Comparison of ENCODE assay signal across 8 cellular contexts in the genomic region with DNA sequence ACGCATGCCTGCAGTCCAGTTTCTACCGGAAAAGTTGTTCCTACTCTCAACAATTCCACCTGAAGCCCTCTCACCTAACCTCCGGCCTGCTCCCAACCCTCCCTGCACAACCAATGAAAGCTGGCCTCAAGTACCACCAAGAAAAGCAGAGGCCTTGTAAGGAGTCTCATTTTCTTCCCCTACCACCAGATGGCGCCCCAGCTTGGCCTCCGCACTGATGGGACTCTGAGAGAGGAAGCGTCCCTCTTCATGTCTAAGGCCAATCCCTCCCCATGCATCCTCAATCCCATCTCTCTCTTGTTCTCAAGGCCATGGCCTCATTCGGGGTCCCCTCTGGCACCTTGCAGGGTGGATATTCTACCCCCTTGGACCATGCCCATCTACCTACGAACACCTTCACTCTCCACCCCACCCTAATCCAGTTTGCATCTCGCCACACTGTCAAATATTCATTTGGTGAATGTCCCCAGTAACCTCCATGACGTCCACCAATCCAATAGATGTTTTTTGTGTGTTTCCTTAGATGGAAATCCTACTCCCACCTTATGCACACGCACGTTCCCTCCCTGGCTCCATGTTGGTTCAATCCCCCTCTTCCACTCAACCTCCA.
DNase-seq lines count a peak whose midpoint lies in the region; ATAC-seq and TF ChIP-seq lines count a peak whose summit lies in the region.

No MANE protein-coding gene starts in this region.

- peak; percentile 63 for TF ChIP-seq CTCF in CD4-positive, alpha-beta T cell (IDR thresholded peaks at IDR 0.05)
- peak; percentile 55 to 67 (median 60) for TF ChIP-seq CTCF in adrenal gland (IDR thresholded peaks at IDR 0.05)

- no peak overlapping the region for H3K27ac ChIP-seq in CD4-positive, alpha-beta T cell (ENCODE audit: low read depth, low read length)
- no peak overlapping the region for H3K27ac ChIP-seq in adrenal gland

- H3K4me1 Mint-ChIP-seq in CD4-positive, alpha-beta T cell (ENCODE audit: low read depth) = no peaks in the 10 kb centered on the region
- no peaks in the 10 kb centered on the region for H3K4me1 Mint-ChIP-seq in T-cell

- no peak for TF ChIP-seq POLR2A in adrenal gland (IDR thresholded peaks at IDR 0.05)

- no peaks in the 10 kb centered on the region for H3K4me1 ChIP-seq in adrenal gland (replicated peaks in 1 of 2)

- no peaks in the 10 kb centered on the region for H3K27me3 ChIP-seq in CD4-positive, alpha-beta T cell (ENCODE audit: control insufficient read depth, insufficient read depth, low read length)
- no peaks in the 10 kb centered on the region for H3K27me3 ChIP-seq in adrenal gland

- peaks cover 31% of the 10 kb centered on the region for H3K27me3 Mint-ChIP-seq in CD4-positive, alpha-beta T cell
- peaks cover 16 to 20% of the 10 kb centered on the region in 2 donors for H3K27me3 Mint-ChIP-seq in T-cell

- ATAC-seq in CD4-positive, alpha-beta T cell (ENCODE audit: poor library complexity) = no peak
- ATAC-seq in T-cell (replicated peaks in 1 of 4) (no peak), GM21825 (IDR thresholded peaks at IDR 0.05; ENCODE audit: unreplicated experiment) (no peak), GM18909 (IDR thresholded peaks at IDR 0.05; ENCODE audit: poor library complexity, unreplicated experiment) (no peak)

- no peak overlapping the region for H3K4me3 Mint-ChIP-seq in CD4-positive, alpha-beta T cell
- H3K4me3 Mint-ChIP-seq in T-cell = no peak overlapping the region

- no peaks in the 10 kb centered on the region for H3K36me3 Mint-ChIP-seq in CD4-positive, alpha-beta T cell (ENCODE audit: low read depth)
- no peaks in the 10 kb centered on the region for H3K36me3 Mint-ChIP-seq in T-cell

- CTCF ChIA-PET in CD4-positive, alpha-beta T cell (lab: Charles Lee) = interaction anchor here (0.7 to 1.0 kb wide), 3 partner anchors 9 to 1439 kb away, joined by 3 to 5 read pairs (median 4); no protein-coding TSS in a partner anchor
- CTCF ChIA-PET in T-cell (lab: Charles Lee) = interaction anchor here (1.0 to 2.0 kb wide), 5 partner anchors 1415 to 1785 kb away, joined by 3 to 6 read pairs (median 6); no protein-coding TSS in a partner anchor

- peak; percentile 26 to 64 (median 42) for DNase-seq in CD4-positive, alpha-beta T cell
- DNase-seq in HT1080 (ENCODE audit: low read depth) = peak; percentile 23
- peak in 30 of 34 experiments; percentile 8 to 59 (median 38) for DNase-seq in T-cell
- DNase-seq in adrenal gland = peak; percentile 46 to 77 (median 58)
- peak; percentile 7 for DNase-seq in iris pigment epithelial cell (ENCODE audit: low read depth)
- peak; percentile 61 for DNase-seq in stimulated activated CD4-positive, alpha-beta T cell treated with anti-CD3 and anti-CD28 coated beads, Interleukin-4, amount 100 ng/mL, for 1 hour

- WGBS in adrenal gland, 4 donors = 67 to 70% (median 68%) methylated on average over 11 to 12 of the region's 12 CpGs

- intact Hi-C loops in CD4-positive, alpha-beta T cell (cut with DNase I, micrococcal nuclease) = loop anchor here (1.0 to 5.0 kb wide), 4 partner anchors 572 to 1782 kb away; no protein-coding TSS in a partner anchor
- intact Hi-C loops in adrenal gland (cut with DNase I) = loop anchor here in 1 of 2 donors (5.0 kb wide), 1 partner anchor 1437 kb away; no protein-coding TSS in a partner anchor

- H3K36me3 ChIP-seq in adrenal gland (replicated peaks in 1 of 2) = no peaks in the 10 kb centered on the region

- POLR2A ChIA-PET in CD4-positive, alpha-beta T cell (lab: Charles Lee) = no interaction called here
- POLR2A ChIA-PET in T-cell (lab: Charles Lee) = no interaction called here

- no peak overlapping the region for H3K4me3 ChIP-seq in adrenal gland

- H3K27ac Mint-ChIP-seq in CD4-positive, alpha-beta T cell = no peak overlapping the region
- no peak overlapping the region for H3K27ac Mint-ChIP-seq in T-cell

- no peaks in the 10 kb centered on the region for H3K9me3 Mint-ChIP-seq in CD4-positive, alpha-beta T cell
- no peaks in the 10 kb centered on the region for H3K9me3 Mint-ChIP-seq in T-cell

- H3K9me3 ChIP-seq in CD4-positive, alpha-beta T cell (ENCODE audit: control insufficient read depth, low read length) = no peaks in the 10 kb centered on the region
- no peaks in the 10 kb centered on the region for H3K9me3 ChIP-seq in adrenal gland (replicated peaks in 1 of 3)

Comparison
In these comparisons a context has a peak if more than half of its experiments do, and no peak if none do; other contexts are left out.
1. DNase-seq: peak in every context shown above with its lines; median percentile 61 in stimulated activated CD4-positive, alpha-beta T cell treated with anti-CD3 and anti-CD28 coated beads, Interleukin-4, amount 100 ng/mL, for 1 hour; 58 in adrenal gland; 42 in CD4-positive, alpha-beta T cell; 38 in T-cell; 23 in HT1080; 7 in iris pigment epithelial cell.